Comparison of ENCODE assay signal across 1 cellular context in genomic region chr12:89863332-89863938, GRCh38.
TF ChIP-seq lines count a peak whose summit lies in the region.

No MANE protein-coding gene starts in this region.

TF ChIP-seq in GM12878, 131 proteins besides CTCF, POLR2A, EP300 and RAD21 (continued from another document and continues in another):
- TF ChIP-seq SMC3 (IDR thresholded peaks at IDR 0.05; ENCODE audit: borderline replicate concordance, low read length) (0 out of 2 replicates have a peak, but pooled peaks have one; percentile 5), CREB1 (IDR thresholded peaks at IDR 0.05; ENCODE audit: low read depth) (no peak; the same call in 1 of the 2 replicates), POLR2AphosphoS2 (IDR thresholded peaks at IDR 0.05; ENCODE audit: low read depth, low read length) (no peak), BACH1 (IDR thresholded peaks at IDR 0.05; ENCODE audit: borderline replicate concordance) (no peak), MLLT1 (IDR thresholded peaks at IDR 0.05) (no peak), MEF2A (IDR thresholded peaks at IDR 0.05; ENCODE audit: insufficient read depth, low read depth, low read length) (0 out of 2 replicates have a peak, but pooled peaks have one; percentile 44), MTA2 (IDR thresholded peaks at IDR 0.05; ENCODE audit: low read depth) (peak; percentile 65), REST (IDR thresholded peaks at IDR 0.05; ENCODE audit: low read depth, low read length) (no peak), ZBTB40 (IDR thresholded peaks at IDR 0.05; ENCODE audit: borderline replicate concordance) (0 out of 2 replicates have a peak, but pooled peaks have one; percentile 12), BMI1 (IDR thresholded peaks at IDR 0.05; ENCODE audit: borderline replicate concordance) (peak; percentile 82), MYC (IDR thresholded peaks at IDR 0.05; ENCODE audit: insufficient read depth, insufficient read length, insufficient replicate concordance, low read length, severe bottlenecking) (no peak), ZNF24 (IDR thresholded peaks at IDR 0.05) (no peak), RBBP5 (conservative IDR thresholded peaks at IDR 0.05) (no peak), SREBF2 (IDR thresholded peaks at IDR 0.05; ENCODE audit: low read length) (no peak), MXI1 (IDR thresholded peaks at IDR 0.05; ENCODE audit: low read depth, low read length) (no peak), SUPT20H (IDR thresholded peaks at IDR 0.05; ENCODE audit: borderline replicate concordance, control insufficient read depth, low read depth, low read length) (no peak), SPI1 (IDR thresholded peaks at IDR 0.05; ENCODE audit: borderline replicate concordance, insufficient read depth, low read depth, low read length) (no peak; the same call in 1 of the 2 replicates), BCL3 (IDR thresholded peaks at IDR 0.05; ENCODE audit: borderline replicate concordance, insufficient read depth, low read depth, low read length, poor library complexity, severe bottlenecking) (no peak), ESRRA (IDR thresholded peaks at IDR 0.05; ENCODE audit: low read length) (no peak), RUNX3 (IDR thresholded peaks at IDR 0.05; ENCODE audit: low read length) (peak; percentile 91), SMARCA5 (IDR thresholded peaks at IDR 0.05) (no peak), ZZZ3 (IDR thresholded peaks at IDR 0.05; ENCODE audit: control insufficient read depth, insufficient read length, low read depth) (no peak), YBX1 (IDR thresholded peaks at IDR 0.05) (no peak), EED (IDR thresholded peaks at IDR 0.05; ENCODE audit: low read depth) (no peak), ZNF622 (IDR thresholded peaks at IDR 0.05) (no peak), ZBTB4 (CRISPR knock-in tag; IDR thresholded peaks at IDR 0.05) (no peak), STAT1 (conservative IDR thresholded peaks at IDR 0.05) (no peak), HDGF (IDR thresholded peaks at IDR 0.05) (no peak), POU2F2 (IDR thresholded peaks at IDR 0.05; ENCODE audit: borderline replicate concordance, low read depth, low read length) (peak; percentile 75; the same call in 2 of the 3 replicates), E2F8 (IDR thresholded peaks at IDR 0.05; ENCODE audit: low read depth, partially characterized antibody) (no peak), MEF2B (IDR thresholded peaks at IDR 0.05; ENCODE audit: partially characterized antibody, poor library complexity, severe bottlenecking) (no peak), MTA3 (IDR thresholded peaks at IDR 0.05; ENCODE audit: borderline replicate concordance, low read length) (peak; percentile 50; the same call in 1 of the 2 replicates), HDAC2 (IDR thresholded peaks at IDR 0.05) (no peak), ETV6 (conservative IDR thresholded peaks at IDR 0.05 in 1 of 2, IDR thresholded peaks at IDR 0.05 in 1 of 2; ENCODE audit: borderline replicate concordance in 1 of 2, low read depth in 1 of 2) (0 out of 4 replicates have a peak, but pooled peaks of 1 of the 2 experiments have one; percentile 31), RB1 (IDR thresholded peaks at IDR 0.05; ENCODE audit: borderline replicate concordance) (no peak), RELB (IDR thresholded peaks at IDR 0.05; ENCODE audit: low read depth) (peak; percentile 28), GATAD2B (conservative IDR thresholded peaks at IDR 0.05; ENCODE audit: low read depth) (no peak), TARDBP (IDR thresholded peaks at IDR 0.05; ENCODE audit: borderline replicate concordance) (no peak; the same call in 1 of the 2 replicates), MYB (IDR thresholded peaks at IDR 0.05; ENCODE audit: borderline replicate concordance, low read depth, low read length) (no peak), LARP7 (IDR thresholded peaks at IDR 0.05) (no peak), NKRF (conservative IDR thresholded peaks at IDR 0.05) (no peak), SREBF1 (IDR thresholded peaks at IDR 0.05; ENCODE audit: low read length) (no peak), CBX5 (IDR thresholded peaks at IDR 0.05; ENCODE audit: low read depth) (peak; percentile 54; the same call in 1 of the 2 replicates)
